Comparison of ENCODE assay signal across 1 cellular context in genomic region chr17:4833941-4834501, GRCh38.
TF ChIP-seq lines count a peak whose summit lies in the region.

No MANE protein-coding gene starts in this region.

TF ChIP-seq in HepG2, 621 proteins besides CTCF, POLR2A, EP300 and RAD21 (continued from another document and continues in another):
- TF ChIP-seq AFF4 (CRISPR knock-in tag; IDR thresholded peaks at IDR 0.05) (no peak), ZC3H13 (CRISPR knock-in tag; IDR thresholded peaks at IDR 0.05) (0 out of 2 replicates have a peak, but pooled peaks have one; percentile 8), FOXA1 (IDR thresholded peaks at IDR 0.05) (no peak), FOXA1 (CRISPR knock-in tag; IDR thresholded peaks at IDR 0.05) (peak; percentile 58; the same call in 1 of the 2 replicates), MAZ (IDR thresholded peaks at IDR 0.05; ENCODE audit: borderline replicate concordance, low read depth, low read length) (no peak), MAZ (CRISPR knock-in tag; IDR thresholded peaks at IDR 0.05; ENCODE audit: low read depth) (no peak), ZNF768 (CRISPR knock-in tag; IDR thresholded peaks at IDR 0.05) (no peak), ZNF34 (CRISPR knock-in tag; IDR thresholded peaks at IDR 0.05; ENCODE audit: borderline replicate concordance) (0 out of 2 replicates have a peak, but pooled peaks have one; percentile 32), ZNF546 (CRISPR knock-in tag; conservative IDR thresholded peaks at IDR 0.05) (0 out of 2 replicates have a peak, but pooled peaks have one; percentile 1), FOXM1 (CRISPR knock-in tag; IDR thresholded peaks at IDR 0.05) (no peak), ZNF274 (CRISPR knock-in tag; IDR thresholded peaks at IDR 0.05) (0 out of 2 replicates have a peak, but pooled peaks have one; percentile 2), SAP130 (CRISPR knock-in tag; IDR thresholded peaks at IDR 0.05; ENCODE audit: low read depth) (peak; percentile 58), ZFX (CRISPR knock-in tag; IDR thresholded peaks at IDR 0.05; ENCODE audit: low read depth) (no peak), KAT7 (CRISPR knock-in tag; IDR thresholded peaks at IDR 0.05; ENCODE audit: borderline replicate concordance) (peak; percentile 71; the same call in 1 of the 2 replicates), FOXK1 (CRISPR knock-in tag; IDR thresholded peaks at IDR 0.05; ENCODE audit: borderline replicate concordance, low read depth) (peak; percentile 35; the same call in 1 of the 2 replicates), ZBTB1 (CRISPR knock-in tag; IDR thresholded peaks at IDR 0.05; ENCODE audit: borderline replicate concordance) (no peak), HDAC2 (CRISPR knock-in tag; IDR thresholded peaks at IDR 0.05) (peak; percentile 16; the same call in 1 of the 2 replicates), TSC22D2 (CRISPR knock-in tag; IDR thresholded peaks at IDR 0.05; ENCODE audit: borderline replicate concordance) (no peak), ZFP37 (CRISPR knock-in tag; IDR thresholded peaks at IDR 0.05; ENCODE audit: borderline replicate concordance) (no peak), ZNF543 (CRISPR knock-in tag; IDR thresholded peaks at IDR 0.05) (0 out of 2 replicates have a peak, but pooled peaks have one; percentile 5), GATAD2A (CRISPR knock-in tag; IDR thresholded peaks at IDR 0.05) (0 out of 2 replicates have a peak, but pooled peaks have one; percentile 34), CEBPZ (IDR thresholded peaks at IDR 0.05; ENCODE audit: low read length) (no peak), GABPA (IDR thresholded peaks at IDR 0.05; ENCODE audit: low read depth, low read length) (0 out of 2 replicates have a peak, but pooled peaks have one; percentile 21), GABPA (CRISPR knock-in tag; IDR thresholded peaks at IDR 0.05; ENCODE audit: low read depth) (peak; percentile 81), ADNP (CRISPR knock-in tag; IDR thresholded peaks at IDR 0.05) (no peak), TRIM24 (CRISPR knock-in tag; IDR thresholded peaks at IDR 0.05) (no peak), LCORL (IDR thresholded peaks at IDR 0.05) (no peak), LCORL (CRISPR knock-in tag; IDR thresholded peaks at IDR 0.05) (0 out of 2 replicates have a peak, but pooled peaks have one; percentile 5), FOXA3 (CRISPR knock-in tag; IDR thresholded peaks at IDR 0.05) (0 out of 2 replicates have a peak, but pooled peaks have one; percentile 43), SYNCRIP (IDR thresholded peaks at IDR 0.05; ENCODE audit: insufficient read depth, low read depth, low read length) (no peak), ZNF616 (CRISPR knock-in tag; IDR thresholded peaks at IDR 0.05; ENCODE audit: low read depth) (0 out of 2 replicates have a peak, but pooled peaks have one; percentile 10), ZNF383 (CRISPR knock-in tag; IDR thresholded peaks at IDR 0.05; ENCODE audit: borderline replicate concordance) (peak; percentile 56; the same call in 1 of the 2 replicates), KMT2B (CRISPR knock-in tag; IDR thresholded peaks at IDR 0.05) (0 out of 2 replicates have a peak, but pooled peaks have one; percentile 22), ZBTB8A (CRISPR knock-in tag; IDR thresholded peaks at IDR 0.05; ENCODE audit: borderline replicate concordance, low read depth) (0 out of 2 replicates have a peak, but pooled peaks have one; percentile 62), ZNF430 (CRISPR knock-in tag; IDR thresholded peaks at IDR 0.05) (peak; percentile 43; the same call in 1 of the 2 replicates), MXD4 (CRISPR knock-in tag; IDR thresholded peaks at IDR 0.05) (peak; percentile 6; the same call in 1 of the 2 replicates), SAFB2 (CRISPR knock-in tag; IDR thresholded peaks at IDR 0.05; ENCODE audit: borderline replicate concordance, low read depth) (peak; percentile 20; the same call in 1 of the 2 replicates), DMTF1 (CRISPR knock-in tag; IDR thresholded peaks at IDR 0.05) (0 out of 2 replicates have a peak, but pooled peaks have one; percentile 6), ZBTB20 (CRISPR knock-in tag; IDR thresholded peaks at IDR 0.05; ENCODE audit: borderline replicate concordance, low read depth) (no peak), SP2 (CRISPR knock-in tag; IDR thresholded peaks at IDR 0.05) (peak; percentile 33; the same call in 1 of the 2 replicates)
- TF ChIP-seq, protein P1, sequence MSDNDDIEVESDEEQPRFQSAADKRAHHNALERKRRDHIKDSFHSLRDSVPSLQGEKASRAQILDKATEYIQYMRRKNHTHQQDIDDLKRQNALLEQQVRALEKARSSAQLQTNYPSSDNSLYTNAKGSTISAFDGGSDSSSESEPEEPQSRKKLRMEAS (IDR thresholded peaks at IDR 0.05): peak; percentile 62; the same call in 1 of the 2 replicates
- TF ChIP-seq, protein P2, sequence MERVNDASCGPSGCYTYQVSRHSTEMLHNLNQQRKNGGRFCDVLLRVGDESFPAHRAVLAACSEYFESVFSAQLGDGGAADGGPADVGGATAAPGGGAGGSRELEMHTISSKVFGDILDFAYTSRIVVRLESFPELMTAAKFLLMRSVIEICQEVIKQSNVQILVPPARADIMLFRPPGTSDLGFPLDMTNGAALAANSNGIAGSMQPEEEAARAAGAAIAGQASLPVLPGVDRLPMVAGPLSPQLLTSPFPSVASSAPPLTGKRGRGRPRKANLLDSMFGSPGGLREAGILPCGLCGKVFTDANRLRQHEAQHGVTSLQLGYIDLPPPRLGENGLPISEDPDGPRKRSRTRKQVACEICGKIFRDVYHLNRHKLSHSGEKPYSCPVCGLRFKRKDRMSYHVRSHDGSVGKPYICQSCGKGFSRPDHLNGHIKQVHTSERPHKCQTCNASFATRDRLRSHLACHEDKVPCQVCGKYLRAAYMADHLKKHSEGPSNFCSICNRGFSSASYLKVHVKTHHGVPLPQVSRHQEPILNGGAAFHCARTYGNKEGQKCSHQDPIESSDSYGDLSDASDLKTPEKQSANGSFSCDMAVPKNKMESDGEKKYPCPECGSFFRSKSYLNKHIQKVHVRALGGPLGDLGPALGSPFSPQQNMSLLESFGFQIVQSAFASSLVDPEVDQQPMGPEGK (CRISPR knock-in tag; IDR thresholded peaks at IDR 0.05): 0 out of 2 replicates have a peak, but pooled peaks have one; percentile 11
- TF ChIP-seq, protein P3, sequence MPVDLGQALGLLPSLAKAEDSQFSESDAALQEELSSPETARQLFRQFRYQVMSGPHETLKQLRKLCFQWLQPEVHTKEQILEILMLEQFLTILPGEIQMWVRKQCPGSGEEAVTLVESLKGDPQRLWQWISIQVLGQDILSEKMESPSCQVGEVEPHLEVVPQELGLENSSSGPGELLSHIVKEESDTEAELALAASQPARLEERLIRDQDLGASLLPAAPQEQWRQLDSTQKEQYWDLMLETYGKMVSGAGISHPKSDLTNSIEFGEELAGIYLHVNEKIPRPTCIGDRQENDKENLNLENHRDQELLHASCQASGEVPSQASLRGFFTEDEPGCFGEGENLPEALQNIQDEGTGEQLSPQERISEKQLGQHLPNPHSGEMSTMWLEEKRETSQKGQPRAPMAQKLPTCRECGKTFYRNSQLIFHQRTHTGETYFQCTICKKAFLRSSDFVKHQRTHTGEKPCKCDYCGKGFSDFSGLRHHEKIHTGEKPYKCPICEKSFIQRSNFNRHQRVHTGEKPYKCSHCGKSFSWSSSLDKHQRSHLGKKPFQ (CRISPR knock-in tag; IDR thresholded peaks at IDR 0.05; ENCODE audit: insufficient replicate concordance): peak; percentile 16
- TF ChIP-seq, protein P4, sequence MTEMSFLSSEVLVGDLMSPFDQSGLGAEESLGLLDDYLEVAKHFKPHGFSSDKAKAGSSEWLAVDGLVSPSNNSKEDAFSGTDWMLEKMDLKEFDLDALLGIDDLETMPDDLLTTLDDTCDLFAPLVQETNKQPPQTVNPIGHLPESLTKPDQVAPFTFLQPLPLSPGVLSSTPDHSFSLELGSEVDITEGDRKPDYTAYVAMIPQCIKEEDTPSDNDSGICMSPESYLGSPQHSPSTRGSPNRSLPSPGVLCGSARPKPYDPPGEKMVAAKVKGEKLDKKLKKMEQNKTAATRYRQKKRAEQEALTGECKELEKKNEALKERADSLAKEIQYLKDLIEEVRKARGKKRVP (CRISPR knock-in tag; IDR thresholded peaks at IDR 0.05): 0 out of 4 replicates have a peak, but pooled peaks of 1 of the 2 experiments have one; percentile 16
- TF ChIP-seq, protein P5, sequence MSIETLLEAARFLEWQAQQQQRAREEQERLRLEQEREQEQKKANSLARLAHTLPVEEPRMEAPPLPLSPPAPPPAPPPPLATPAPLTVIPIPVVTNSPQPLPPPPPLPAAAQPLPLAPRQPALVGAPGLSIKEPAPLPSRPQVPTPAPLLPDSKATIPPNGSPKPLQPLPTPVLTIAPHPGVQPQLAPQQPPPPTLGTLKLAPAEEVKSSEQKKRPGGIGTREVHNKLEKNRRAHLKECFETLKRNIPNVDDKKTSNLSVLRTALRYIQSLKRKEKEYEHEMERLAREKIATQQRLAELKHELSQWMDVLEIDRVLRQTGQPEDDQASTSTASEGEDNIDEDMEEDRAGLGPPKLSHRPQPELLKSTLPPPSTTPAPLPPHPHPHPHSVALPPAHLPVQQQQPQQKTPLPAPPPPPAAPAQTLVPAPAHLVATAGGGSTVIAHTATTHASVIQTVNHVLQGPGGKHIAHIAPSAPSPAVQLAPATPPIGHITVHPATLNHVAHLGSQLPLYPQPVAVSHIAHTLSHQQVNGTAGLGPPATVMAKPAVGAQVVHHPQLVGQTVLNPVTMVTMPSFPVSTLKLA (IDR thresholded peaks at IDR 0.05): peak; percentile 59
